ENCODE assay signal across 9 cellular contexts in the genomic region with DNA sequence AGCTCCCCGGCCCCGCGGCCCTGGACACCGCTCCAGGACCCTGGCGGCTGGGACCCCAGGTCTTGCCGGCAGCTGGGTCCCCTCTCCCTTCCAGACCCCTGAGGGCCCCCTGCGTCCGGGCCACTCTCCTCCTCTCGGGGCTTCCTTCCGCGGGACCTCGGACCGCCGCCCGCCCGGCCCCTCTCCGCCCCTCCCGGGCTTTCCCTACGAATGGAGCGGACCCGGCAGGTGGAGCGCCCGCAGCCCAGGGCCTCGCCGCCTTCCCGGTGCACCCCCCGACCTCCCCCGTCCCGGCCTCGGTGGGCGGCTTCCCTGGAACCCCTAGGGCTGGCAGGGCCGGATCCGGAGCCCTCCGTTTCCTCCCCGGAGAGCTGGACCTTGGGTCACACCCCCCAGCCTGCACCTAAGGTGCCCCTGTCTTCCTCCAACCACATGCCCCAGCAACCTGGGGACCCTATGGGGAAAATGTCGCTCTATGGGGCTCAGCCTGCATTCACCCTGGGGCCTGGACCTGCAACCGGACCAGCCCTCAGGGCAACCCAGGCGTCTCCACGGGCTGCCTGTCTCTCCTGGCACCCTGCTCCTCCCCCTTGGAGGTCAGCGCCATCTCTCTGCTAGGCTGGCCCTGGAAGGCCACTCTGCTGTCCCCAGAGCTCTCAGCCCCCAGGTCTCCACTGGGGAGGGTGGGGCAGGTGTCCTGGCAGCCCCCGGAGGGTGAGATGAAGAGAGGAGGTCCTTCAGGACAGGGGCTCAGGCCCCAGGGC. TPM values are rescaled to one million over a fixed set of nuclear protein-coding genes. Genes with fewer than 3 reads are reported as not detected.
DNase-seq lines count a peak whose midpoint lies in the region; ATAC-seq, FAIRE-seq and TF ChIP-seq lines count a peak whose summit lies in the region.
"Had no signal": no experiment of that assay in that cellular context is flagged by ENCODE, and none has a peak within 500 bp of the region (broad histone marks: within the 10 kb centered on the region; RNA-seq: fewer than 3 reads in every experiment).

No MANE protein-coding gene starts in this region.

- WGBS in stomach, 5 donors, result 8 to 23% (median 11%) methylated on average over 12 to 41 of the region's 41 CpGs
- WGBS in thyroid gland, 2 donors, result 50 to 51% methylated on average over 7 to 8 of the region's 41 CpGs

- TF ChIP-seq RAD21 in HCT116 (IDR thresholded peaks at IDR 0.05; ENCODE audit: low read depth), result no peak

- no peak for FAIRE-seq in astrocyte (lab: Jason Lieb, UNC)

- no peaks in the 10 kb centered on the region for H3K9me3 ChIP-seq in HCT116 (ENCODE audit: control insufficient read depth in 1 of 2, insufficient read depth in 1 of 2, low read depth in 1 of 2, low read length in 2 of 2)
- no peaks in the 10 kb centered on the region for H3K9me3 ChIP-seq in astrocyte (ENCODE audit: insufficient read depth, low read depth, low read length)
- H3K9me3 ChIP-seq in stomach, result no peaks in the 10 kb centered on the region
- no peaks in the 10 kb centered on the region for H3K9me3 ChIP-seq in thyroid gland

- CTCF ChIA-PET in HCT116 (lab: Charles Lee), result interaction anchor here (0.7 to 1.6 kb wide), 2 partner anchors 9 kb away, joined by 3 to 4 read pairs; no protein-coding TSS in a partner anchor

- intact Hi-C loops in HCT116 (cut with micrococcal nuclease), result no loop called here
- intact Hi-C loops in stomach (cut with DNase I; ENCODE audit: low total_unique reads), result loop anchor here (5.0 kb wide), 1 partner anchor 99 kb away; no protein-coding TSS in a partner anchor
- intact Hi-C loops in thyroid gland (cut with DNase I), result no loop called here

- peak overlapping the region; percentile 61 for H3K9ac ChIP-seq in HCT116 (ENCODE audit: low read length)
- no peak overlapping the region for H3K9ac ChIP-seq in astrocyte (ENCODE audit: low read length)

- H3K4me2 ChIP-seq in HCT116 (ENCODE audit: low read length) (peak overlapping the region; percentile 93), astrocyte (ENCODE audit: low read length) (peak overlapping the region; percentile 66)

- no peaks in the 10 kb centered on the region for H3K9me2 ChIP-seq in HCT116 (ENCODE audit: insufficient read depth)

- peak overlapping the region; percentile 52 to 62 for H3K4me3 ChIP-seq in HCT116 (replicated peaks in 1 of 2; ENCODE audit: low read depth in 1 of 2, low read length in 2 of 2)
- no peak overlapping the region for H3K4me3 ChIP-seq in astrocyte (ENCODE audit: insufficient read depth, low read depth, low read length)
- peak overlapping the region; percentile 55 to 73 (median 64) for H3K4me3 ChIP-seq in stomach
- peak overlapping the region in 1 of 3 donors; percentile 44 for H3K4me3 ChIP-seq in thyroid gland (replicated peaks in 1 of 3)

- H2AFZ ChIP-seq in HCT116 (ENCODE audit: low read depth, low read length, poor library complexity, severe bottlenecking) (no peak overlapping the region), astrocyte (ENCODE audit: low read depth, low read length) (no peak overlapping the region)

- no peak for TF ChIP-seq EP300 in stomach (IDR thresholded peaks at IDR 0.05)

- peak overlapping the region; percentile 60 for H3K4me3 Mint-ChIP-seq in astrocyte (ENCODE audit: unreplicated experiment)

- H3K27ac ChIP-seq in HCT116 (ENCODE audit: low read depth, low read length), result no peak overlapping the region; the same call in 1 of the 2 replicates
- no peak overlapping the region for H3K27ac ChIP-seq in astrocyte (ENCODE audit: low read depth, low read length)
- H3K27ac ChIP-seq in layer of hippocampus (ENCODE audit: low read depth, low read length), result peak overlapping the region; percentile 44
- peak overlapping the region; percentile 16 to 90 (median 77) for H3K27ac ChIP-seq in stomach
- H3K27ac ChIP-seq in thyroid gland, result peak overlapping the region in 1 of 3 donors; percentile 20

- H3K36me3 Mint-ChIP-seq in astrocyte (ENCODE audit: low read depth, unreplicated experiment), result no peaks in the 10 kb centered on the region

- no peak for TF ChIP-seq CTCF in HCT116 (IDR thresholded peaks at IDR 0.05 in 2 of 3, conservative IDR thresholded peaks at IDR 0.05 in 1 of 3; ENCODE audit: borderline replicate concordance in 1 of 3, insufficient read depth in 1 of 3, low read depth in 2 of 3, low read length in 2 of 3)
- TF ChIP-seq CTCF in astrocyte (IDR thresholded peaks at IDR 0.05; ENCODE audit: insufficient read depth, low read depth, low read length), result no peak
- no peak for TF ChIP-seq CTCF in stomach (IDR thresholded peaks at IDR 0.05)
- TF ChIP-seq CTCF in thyroid gland (IDR thresholded peaks at IDR 0.05), result no peak

- no peaks in the 10 kb centered on the region for H3K9me3 Mint-ChIP-seq in astrocyte (ENCODE audit: unreplicated experiment)

- H3K36me3 ChIP-seq in HCT116 (ENCODE audit: control insufficient read depth in 1 of 2, insufficient read depth in 2 of 2, low read length in 2 of 2) (no peaks in the 10 kb centered on the region), astrocyte (ENCODE audit: insufficient read depth, low read length) (no peaks in the 10 kb centered on the region), stomach (peaks cover 0 to 21% (median 15%) of the 10 kb centered on the region in 4 donors), thyroid gland (no peaks in the 10 kb centered on the region)

- TF ChIP-seq POLR2A in HCT116 (IDR thresholded peaks at IDR 0.05; ENCODE audit: borderline replicate concordance, extremely low read depth, insufficient read depth, insufficient read length) (no peak), stomach (IDR thresholded peaks at IDR 0.05) (no peak), thyroid gland (IDR thresholded peaks at IDR 0.05) (no peak)

- no peak overlapping the region for H3K27ac Mint-ChIP-seq in astrocyte (ENCODE audit: unreplicated experiment)

- H3K27me3 ChIP-seq in HCT116 (ENCODE audit: insufficient read depth, low read length) (no peaks in the 10 kb centered on the region), astrocyte (ENCODE audit: insufficient read depth, low read length) (peaks cover 11% of the 10 kb centered on the region), layer of hippocampus (ENCODE audit: control insufficient read depth, insufficient read depth, low read length) (peaks cover 4% of the 10 kb centered on the region), stomach (peaks cover 0 to 42% (median 19%) of the 10 kb centered on the region in 3 donors), thyroid gland (no peaks in the 10 kb centered on the region)

- ATAC-seq in HCT116 (peak; percentile 26), GM21717 (IDR thresholded peaks at IDR 0.05; ENCODE audit: unreplicated experiment) (no peak), GM21619 (IDR thresholded peaks at IDR 0.05; ENCODE audit: unreplicated experiment) (no peak)

- POLR2A ChIA-PET in HCT116 (lab: Charles Lee), result no interaction called here

- BruUV-seq in HCT116 (replicated peaks; lab: Mats Ljungman, UMichigan), result no TSS peak

- DNase-seq in HCT116 (ENCODE audit: low read depth, low spot score), result no peak
- DNase-seq in astrocyte (ENCODE audit: low read depth), result no peak
- no peak for DNase-seq in stomach
- DNase-seq in cerebellum (ENCODE audit: low spot score), result no peak
- no peak for DNase-seq in thyroid gland
- DNase-seq: activated CD8-positive, alpha-beta memory T cell treated with anti-CD3 and anti-CD28 coated beads, Interleukin-2, amount 50 U/mL, for 48 hours had no signal

- RAD21 ChIA-PET in HCT116 (lab: Charles Lee; ENCODE audit: low non-redundant PET in 1 of 2, low total read pairs in 2 of 2, uncharacterized antibody in 2 of 2, unreplicated experiment in 2 of 2), result no interaction called here

- H3K4me1 Mint-ChIP-seq in astrocyte (ENCODE audit: low read depth, unreplicated experiment), result peaks cover 7% of the 10 kb centered on the region

- H4K20me1 ChIP-seq in HCT116 (ENCODE audit: insufficient read depth), result no peaks in the 10 kb centered on the region
- H4K20me1 ChIP-seq in astrocyte (ENCODE audit: insufficient read depth, low read length), result no peaks in the 10 kb centered on the region

- H3K27me3 Mint-ChIP-seq in astrocyte (ENCODE audit: low read depth, unreplicated experiment), result peaks cover 47% of the 10 kb centered on the region

- H3K79me2 ChIP-seq in HCT116 (ENCODE audit: insufficient read depth, low read length), result no peaks in the 10 kb centered on the region
- H3K79me2 ChIP-seq in astrocyte (ENCODE audit: insufficient read depth, low read length), result no peaks in the 10 kb centered on the region

- H3K4me1 ChIP-seq in HCT116 (ENCODE audit: control insufficient read depth in 1 of 2, insufficient read depth in 2 of 2, low read length in 2 of 2), result peaks cover 10 to 30% of the 10 kb centered on the region in 2 experiments
- H3K4me1 ChIP-seq in astrocyte (ENCODE audit: insufficient read depth, low read length), result peaks cover 7% of the 10 kb centered on the region
- H3K4me1 ChIP-seq in stomach, result peaks cover 31 to 60% (median 41%) of the 10 kb centered on the region in 4 donors
- peaks cover 0 to 16% of the 10 kb centered on the region in 2 donors for H3K4me1 ChIP-seq in thyroid gland

TF ChIP-seq in HCT116, 20 proteins besides CTCF, POLR2A, EP300 and RAD21 (continues in another document):
- TF ChIP-seq ATF3 (IDR thresholded peaks at IDR 0.05) (no peak), ELF1 (IDR thresholded peaks at IDR 0.05; ENCODE audit: borderline replicate concordance, low read depth) (no peak), POLR2AphosphoS5 (IDR thresholded peaks at IDR 0.05; ENCODE audit: low read depth, low read length) (no peak)
- TF ChIP-seq, protein P1, sequence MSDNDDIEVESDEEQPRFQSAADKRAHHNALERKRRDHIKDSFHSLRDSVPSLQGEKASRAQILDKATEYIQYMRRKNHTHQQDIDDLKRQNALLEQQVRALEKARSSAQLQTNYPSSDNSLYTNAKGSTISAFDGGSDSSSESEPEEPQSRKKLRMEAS (IDR thresholded peaks at IDR 0.05), result no peak

RNA-seq across cellular contexts. Expression of gene B3GNT7, which starts 0.7 kb away (rescaled TPM):
- 6.1 TPM for total RNA-seq in HCT116 (2021; ENCODE audit: unreplicated experiment)
- polyA plus RNA-seq in HCT116 (2012), result 4.7 and 5.1 TPM in 2 replicates
- total RNA-seq in astrocyte, result 1.2 and 1.7 TPM in 2 replicates
- total RNA-seq in stomach, result 100 to 1,000 TPM in 2 of 5 donors, 10 to 100 TPM in 3; 13.4 to 156 (median 33.8) TPM
- polyA plus RNA-seq in stomach, result 1 to 10 TPM; 1.9 to 8.0 (median 6.1) TPM
- 1.2 TPM for total RNA-seq in cerebellum
- 10 to 100 TPM in 1 of 4 donors, 1 to 10 TPM in 3; 6.5 to 19.2 (median 7.8) TPM for total RNA-seq in thyroid gland

Comparison
In these comparisons a context has a peak if more than half of its experiments do, and no peak if none do; other contexts are left out.
1. H3K27ac ChIP-seq: peak in layer of hippocampus (single experiment) and stomach (5 of 5); none in HCT116 (single experiment) and astrocyte (single experiment).